In genomic region chr7:20021834-20022233, GRCh38 we compare ENCODE assay signal across 8 cellular contexts.
A peak's percentile ranks its signal among the peaks of the same experiment; 100 is the strongest.
DNase-seq lines count a peak whose midpoint lies in the region; ATAC-seq lines count a peak whose summit lies in the region.
"Had no signal": no experiment of that assay in that cellular context is flagged by ENCODE, and none has a peak within 500 bp of the region (broad histone marks: within the 10 kb centered on the region; RNA-seq: fewer than 3 reads in every experiment).

No MANE protein-coding gene starts in this region.

- intact Hi-C loops in left colon (cut with DNase I, micrococcal nuclease) = no loop called here

- peaks cover 25% of the 10 kb centered on the region for H3K9me3 Mint-ChIP-seq in activated T-helper 17 cell treated with anti-CD3 and anti-CD28 coated beads, Interleukin-2, amount 50 U/mL, for 72 hours

- no peak overlapping the region for H3K4me3 Mint-ChIP-seq in activated T-helper 17 cell treated with anti-CD3 and anti-CD28 coated beads, Interleukin-2, amount 50 U/mL, for 72 hours

- no peak overlapping the region for H3K27ac Mint-ChIP-seq in activated T-helper 17 cell treated with anti-CD3 and anti-CD28 coated beads, Interleukin-2, amount 50 U/mL, for 72 hours

- H3K36me3 Mint-ChIP-seq in activated T-helper 17 cell treated with anti-CD3 and anti-CD28 coated beads, Interleukin-2, amount 50 U/mL, for 72 hours (ENCODE audit: low read depth) = no peaks in the 10 kb centered on the region

- no peaks in the 10 kb centered on the region for H3K27me3 Mint-ChIP-seq in activated T-helper 17 cell treated with anti-CD3 and anti-CD28 coated beads, Interleukin-2, amount 50 U/mL, for 72 hours

- ATAC-seq in GM19397 (IDR thresholded peaks at IDR 0.05; ENCODE audit: unreplicated experiment) (peak; percentile 86), HG02885 (IDR thresholded peaks at IDR 0.05; ENCODE audit: poor library complexity, unreplicated experiment) (peak; percentile 81), left colon (no peak)
- ATAC-seq in activated T-helper 17 cell treated with anti-CD3 and anti-CD28 coated beads, Interleukin-2, amount 50 U/mL, for 72 hours (replicated peaks) = no peak

- no peaks in the 10 kb centered on the region for H3K4me1 Mint-ChIP-seq in activated T-helper 17 cell treated with anti-CD3 and anti-CD28 coated beads, Interleukin-2, amount 50 U/mL, for 72 hours

- DNase-seq in MV-4-11 (lab: John Stamatoyannopoulos, UW) (peak; percentile 86), activated gamma-delta T cell treated with Interleukin-2 at 50 U/mL for 16 hours (no peak), GM19240 (ENCODE audit: insufficient read length, low spot score) (no peak), left colon (no peak)
- DNase-seq: hypothalamus had no signal

Comparison
In these comparisons a context has a peak if more than half of its experiments do, and no peak if none do; other contexts are left out.
1. ATAC-seq: peak in GM19397 (single experiment) and HG02885 (single experiment); none in activated T-helper 17 cell treated with anti-CD3 and anti-CD28 coated beads, Interleukin-2, amount 50 U/mL, for 72 hours (single experiment) and left colon (single experiment).